In the genomic region with DNA sequence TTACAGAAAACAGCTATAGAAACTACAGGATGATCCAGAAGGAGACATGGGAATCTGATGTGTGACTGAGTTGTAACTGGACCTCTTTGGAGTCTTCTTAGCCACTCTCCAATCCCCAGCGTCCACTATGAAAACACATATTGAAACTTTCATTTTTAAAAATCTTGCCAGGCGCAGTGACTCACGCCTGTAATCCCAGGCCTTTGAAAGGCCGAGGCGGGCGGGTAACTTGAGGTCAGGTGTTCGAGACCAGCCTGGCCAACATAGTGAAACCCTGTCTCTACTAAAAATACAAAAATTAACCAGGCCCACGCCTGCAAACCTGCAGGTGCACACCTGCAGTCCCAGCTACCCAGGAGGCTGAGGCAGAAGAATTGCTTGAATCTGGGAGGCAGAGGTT, we compare ENCODE assay signal across 18 cellular contexts. TPM values are rescaled to one million over a fixed set of nuclear protein-coding genes. Genes with fewer than 3 reads are reported as not detected.
DNase-seq lines count a peak whose midpoint lies in the region; ATAC-seq and TF ChIP-seq lines count a peak whose summit lies in the region.
"Had no signal": no experiment of that assay in that cellular context is flagged by ENCODE, and none has a peak within 500 bp of the region (broad histone marks: within the 10 kb centered on the region; RNA-seq: fewer than 3 reads in every experiment).

No MANE protein-coding gene starts in this region.

- no peak for TF ChIP-seq CTCF in left ventricle myocardium inferior (IDR thresholded peaks at IDR 0.05; ENCODE audit: borderline replicate concordance)
- no peak for TF ChIP-seq CTCF in OCI-LY7 (conservative IDR thresholded peaks at IDR 0.05; ENCODE audit: low read length)
- no peak for TF ChIP-seq CTCF in activated CD8-positive, alpha-beta T cell treated with anti-CD3 and anti-CD28 coated beads for 36 hours (IDR thresholded peaks at IDR 0.05)

- no peaks in the 10 kb centered on the region for H3K9me3 ChIP-seq in left ventricle myocardium inferior (replicated peaks)
- H3K9me3 ChIP-seq in right cardiac atrium (ENCODE audit: control insufficient read depth, low read length) = no peaks in the 10 kb centered on the region
- H3K9me3 ChIP-seq in OCI-LY7 (ENCODE audit: low read length) = no peaks in the 10 kb centered on the region
- H3K9me3 ChIP-seq: HAP-1, MG63 had no signal

- peaks cover 11% of the 10 kb centered on the region for H3K4me1 Mint-ChIP-seq in activated CD8-positive, alpha-beta T cell treated with anti-CD3 and anti-CD28 coated beads for 36 hours (ENCODE audit: low read depth)

- WGBS in right cardiac atrium = 79% methylated on average over 8 of the region's 8 CpGs

- peak overlapping the region; percentile 80 for H3K27ac ChIP-seq in left ventricle myocardium inferior (replicated peaks)
- H3K27ac ChIP-seq in right cardiac atrium (ENCODE audit: low read length) = no peak overlapping the region
- no peak overlapping the region for H3K27ac ChIP-seq in OCI-LY7 (ENCODE audit: low read depth, low read length, poor library complexity, severe bottlenecking)

- H3K27me3 Mint-ChIP-seq in activated CD8-positive, alpha-beta T cell treated with anti-CD3 and anti-CD28 coated beads for 36 hours = no peaks in the 10 kb centered on the region
- H3K27me3 Mint-ChIP-seq: CD4-positive, alpha-beta memory T cell had no signal

- H3K4me1 ChIP-seq in left ventricle myocardium inferior (peaks cover 36% of the 10 kb centered on the region), right cardiac atrium (ENCODE audit: control insufficient read depth, insufficient read depth, low read length) (peaks cover 13% of the 10 kb centered on the region), OCI-LY7 (ENCODE audit: insufficient read depth, low read length, poor library complexity, severe bottlenecking) (peaks cover 11% of the 10 kb centered on the region)

- H3K9me3 Mint-ChIP-seq in activated CD8-positive, alpha-beta T cell treated with anti-CD3 and anti-CD28 coated beads for 36 hours = no peaks in the 10 kb centered on the region
- H3K9me3 Mint-ChIP-seq: CD4-positive, alpha-beta memory T cell had no signal

- BruUV-seq in OCI-LY7 (replicated peaks; lab: Mats Ljungman, UMichigan) = no TSS peak

- no peaks in the 10 kb centered on the region for H3K27me3 ChIP-seq in left ventricle myocardium inferior (ENCODE audit: low read depth)
- H3K27me3 ChIP-seq in right cardiac atrium (ENCODE audit: control insufficient read depth, insufficient read depth) = no peaks in the 10 kb centered on the region
- H3K27me3 ChIP-seq: MG63 had no signal

- H3K4me3 ChIP-seq in left ventricle myocardium inferior (no peak overlapping the region), right cardiac atrium (ENCODE audit: low read length) (no peak overlapping the region), OCI-LY7 (ENCODE audit: low read depth, low read length, poor library complexity, severe bottlenecking) (no peak overlapping the region)
- H3K4me3 ChIP-seq: HAP-1, MG63 had no signal

- POLR2A ChIA-PET in OCI-LY7 (lab: Charles Lee) = interaction anchor here (1.0 to 1.6 kb wide), 2 partner anchors 10 to 39 kb away, joined by 3 to 4 read pairs; no protein-coding TSS in a partner anchor
- POLR2A ChIA-PET in activated CD8-positive, alpha-beta T cell treated with anti-CD3 and anti-CD28 coated beads for 36 hours (lab: Charles Lee) = no interaction called here

- H3K4me2 ChIP-seq in OCI-LY7 (ENCODE audit: low read length) = 0 out of 2 replicates have a peak overlapping the region, but pooled peaks have one; percentile 6

- no peak overlapping the region for H3K27ac Mint-ChIP-seq in activated CD8-positive, alpha-beta T cell treated with anti-CD3 and anti-CD28 coated beads for 36 hours

- no peak overlapping the region for H3K4me3 Mint-ChIP-seq in activated CD8-positive, alpha-beta T cell treated with anti-CD3 and anti-CD28 coated beads for 36 hours
- H3K4me3 Mint-ChIP-seq: CD4-positive, alpha-beta memory T cell had no signal

- intact Hi-C loops in left ventricle myocardium inferior (cut with micrococcal nuclease) (no loop called here), right cardiac atrium (cut with DNase I) (no loop called here), OCI-LY7 (cut with micrococcal nuclease; ENCODE audit: unreplicated experiment) (no loop called here), sciatic nerve (cut with DNase I) (no loop called here)
- intact Hi-C loops in activated CD8-positive, alpha-beta T cell treated with anti-CD3 and anti-CD28 coated beads for 36 hours (cut with micrococcal nuclease) = no loop called here

- CTCF ChIA-PET in OCI-LY7 (lab: Charles Lee; ENCODE audit: unreplicated experiment) = interaction anchor here (1.2 kb wide), 1 partner anchor 19 kb away, joined by 3 read pairs; no protein-coding TSS in a partner anchor
- CTCF ChIA-PET in activated CD8-positive, alpha-beta T cell treated with anti-CD3 and anti-CD28 coated beads for 36 hours (lab: Charles Lee) = interaction anchor here (1.3 to 1.6 kb wide), 3 partner anchors 20 to 174 kb away, joined by 3 to 4 read pairs (median 3); no protein-coding TSS in a partner anchor

- DNase-seq in left ventricle myocardium inferior (no peak), right cardiac atrium (no peak), OCI-LY7 (ENCODE audit: low spot score) (no peak), sciatic nerve (ENCODE audit: low spot score) (peak; percentile 54)
- DNase-seq in activated CD8-positive, alpha-beta T cell treated with anti-CD3 and anti-CD28 coated beads for 36 hours = no peak
- DNase-seq: CD4-positive, alpha-beta memory T cell; DMS153; EL; Kasumi-1; MG63; NCI-H1092; NCI-H1436 treated with DMSO at 0.1 percent for 48 hours; NCI-H2029; NK-92 treated with Interleukin-12 subunit alpha and Interleukin-12 subunit beta, amount 100 ng/mL, for 24 hours; Right ventricle myocardium superior had no signal

- ATAC-seq in right cardiac atrium (no peak), sciatic nerve (peak; percentile 50), GM19351 (IDR thresholded peaks at IDR 0.05; ENCODE audit: unreplicated experiment) (no peak), HG02798 (IDR thresholded peaks at IDR 0.05; ENCODE audit: poor library complexity, unreplicated experiment) (no peak)
- ATAC-seq in activated CD8-positive, alpha-beta T cell treated with anti-CD3 and anti-CD28 coated beads for 36 hours = no peak

- no peak overlapping the region for H2AFZ ChIP-seq in OCI-LY7 (ENCODE audit: low read length)

- H3K79me2 ChIP-seq in OCI-LY7 (ENCODE audit: insufficient read depth, low read depth, low read length) = no peaks in the 10 kb centered on the region

- no peaks in the 10 kb centered on the region for H3K9me2 ChIP-seq in OCI-LY7 (ENCODE audit: insufficient read depth, low read length)

- H3K36me3 ChIP-seq in left ventricle myocardium inferior (no peaks in the 10 kb centered on the region), OCI-LY7 (ENCODE audit: insufficient read depth, low read length) (no peaks in the 10 kb centered on the region)
- H3K36me3 ChIP-seq: HAP-1, MG63 had no signal

- no peaks in the 10 kb centered on the region for H4K20me1 ChIP-seq in OCI-LY7 (ENCODE audit: insufficient read depth, low read length)

- H3K36me3 Mint-ChIP-seq in activated CD8-positive, alpha-beta T cell treated with anti-CD3 and anti-CD28 coated beads for 36 hours (ENCODE audit: low read depth) = peaks cover 2% of the 10 kb centered on the region

RNA-seq across cellular contexts. Expression of gene HIC1, which starts 53.3 kb away (rescaled TPM):
- 23.5 TPM for total RNA-seq in left ventricle myocardium inferior
- total RNA-seq in right cardiac atrium = 10 to 100 TPM; 16.9 to 33.0 (median 24.7) TPM
- polyA plus RNA-seq in right cardiac atrium = 10.3 TPM
- total RNA-seq in OCI-LY7 (2014; rRNA removed; shearing (Covaris generic)) = 0.19 TPM in 1 of 2 replicates, not detected in the other
- 0.32 TPM in 1 of 2 replicates, not detected in the other for total RNA-seq in OCI-LY7 (2022)
- total RNA-seq in sciatic nerve = 85.0 TPM
- total RNA-seq in activated CD8-positive, alpha-beta T cell treated with anti-CD3 and anti-CD28 coated beads for 36 hours = 10 to 100 TPM; 35.1 TPM

Comparison
In these comparisons a context has a peak if more than half of its experiments do, and no peak if none do; other contexts are left out.
1. RNA of gene HIC1, which starts 53.3 kb away (total RNA-seq): 85.0 TPM in sciatic nerve (single experiment), 35.1 TPM in activated CD8-positive, alpha-beta T cell treated with anti-CD3 and anti-CD28 coated beads for 36 hours, 16.9 to 33.0 TPM in right cardiac atrium and 23.5 TPM in left ventricle myocardium inferior (single experiment); 0.19 to 0.32 TPM in OCI-LY7; every median in the first group is over 10 times any median in the second.